ENCODE assay signal across 9 cellular contexts in genomic region chr2:222709191-222709891, GRCh38. TPM values are rescaled to one million over a fixed set of nuclear protein-coding genes. Genes with fewer than 3 reads are reported as not detected.
DNase-seq lines count a peak whose midpoint lies in the region; ATAC-seq and TF ChIP-seq lines count a peak whose summit lies in the region.
"Had no signal": no experiment of that assay in that cellular context is flagged by ENCODE, and none has a peak within 500 bp of the region (broad histone marks: within the 10 kb centered on the region; RNA-seq: fewer than 3 reads in every experiment).

No MANE protein-coding gene starts in this region.

- no peaks in the 10 kb centered on the region for H3K9me3 Mint-ChIP-seq in nephron
- H3K9me3 Mint-ChIP-seq: memory B cell had no signal

- no peaks in the 10 kb centered on the region for H3F3A ChIP-seq in SU-DHL-6 (ENCODE audit: insufficient read depth)

- BruUV-seq in A673 (replicated peaks; lab: Mats Ljungman, UMichigan): TSS peak; percentile 95

- H3K79me2 ChIP-seq in SU-DHL-6 (ENCODE audit: insufficient read depth, low read length): no peaks in the 10 kb centered on the region

- H3K27ac ChIP-seq in A673 (ENCODE audit: low read depth, low read length, poor library complexity, severe bottlenecking): peak overlapping the region; percentile 82
- no peak overlapping the region for H3K27ac ChIP-seq in SU-DHL-6 (ENCODE audit: low read depth, low read length)

- peak; percentile 35 for ATAC-seq in GM18870 (IDR thresholded peaks at IDR 0.05; ENCODE audit: unreplicated experiment)
- ATAC-seq in HG03460 (IDR thresholded peaks at IDR 0.05; ENCODE audit: unreplicated experiment): peak; percentile 63

- H3K27me3 Mint-ChIP-seq in nephron (ENCODE audit: low read depth): no peaks in the 10 kb centered on the region

- no peak overlapping the region for H3K9ac ChIP-seq in SU-DHL-6 (ENCODE audit: low read length)

- H3K9me3 ChIP-seq in A673 (ENCODE audit: low read depth, low read length, poor library complexity, severe bottlenecking) (no peaks in the 10 kb centered on the region), SU-DHL-6 (ENCODE audit: insufficient read depth, low read length) (no peaks in the 10 kb centered on the region)

- peak overlapping the region; percentile 31 for H2AFZ ChIP-seq in SU-DHL-6 (ENCODE audit: low read depth, low read length, severe bottlenecking)

- no peak overlapping the region for H3K4me2 ChIP-seq in SU-DHL-6 (ENCODE audit: low read depth, low read length, poor library complexity, severe bottlenecking)

- H3K36me3 ChIP-seq in A673 (ENCODE audit: insufficient read depth, low read length, poor library complexity, severe bottlenecking) (no peaks in the 10 kb centered on the region), SU-DHL-6 (ENCODE audit: low read length) (no peaks in the 10 kb centered on the region)

- H3K9me2 ChIP-seq in SU-DHL-6 (replicated peaks; ENCODE audit: insufficient read depth, low read length): no peaks in the 10 kb centered on the region

- peaks cover 24% of the 10 kb centered on the region for H3K4me1 ChIP-seq in A673 (ENCODE audit: insufficient read depth, low read length, poor library complexity, severe bottlenecking)

- H3K36me3 Mint-ChIP-seq in nephron (ENCODE audit: low read depth): no peaks in the 10 kb centered on the region
- H3K36me3 Mint-ChIP-seq: memory B cell had no signal

- H3K4me3 Mint-ChIP-seq in nephron: peak overlapping the region; percentile 3 to 68 (median 51)
- H3K4me3 Mint-ChIP-seq: memory B cell had no signal

- H3K27me3 ChIP-seq in A673 (replicated peaks; ENCODE audit: insufficient read depth, low read depth, low read length, poor library complexity) (no peaks in the 10 kb centered on the region), SU-DHL-6 (ENCODE audit: low read length) (no peaks in the 10 kb centered on the region)

- no peaks in the 10 kb centered on the region for H4K20me1 ChIP-seq in SU-DHL-6 (ENCODE audit: low read depth, low read length)

- DNase-seq in A673 (ENCODE audit: low spot score) (peak; percentile 94), fibroblast of gingiva (ENCODE audit: low read depth) (peak; percentile 96), NCI-H187 (lab: John Stamatoyannopoulos, UW) (no peak), activated T-cell treated with anti-CD3 and anti-CD28 coated beads for 4 hours (no peak)

- intact Hi-C loops in A673 (cut with micrococcal nuclease; ENCODE audit: unreplicated experiment): loop anchor here (5.0 kb wide), 2 partner anchors 153 to 243 kb away; partner anchors contain the start of gene ACSL3

- POLR2A ChIA-PET in A673 (lab: Charles Lee; ENCODE audit: low non-redundant PET): interaction anchor here (0.5 to 0.6 kb wide), 2 partner anchors 23 to 106 kb away, joined by 3 read pairs; no protein-coding TSS in a partner anchor

- H3K4me1 Mint-ChIP-seq in nephron: peaks cover 19% of the 10 kb centered on the region

- H3K4me3 ChIP-seq in A673 (ENCODE audit: low read depth, low read length, poor library complexity, severe bottlenecking) (peak overlapping the region; percentile 19), SU-DHL-6 (ENCODE audit: insufficient read depth, low read length, poor library complexity, severe bottlenecking) (no peak overlapping the region)

- CTCF ChIA-PET in A673 (lab: Charles Lee): interaction anchor here (0.6 to 3.4 kb wide), 5 partner anchors 19 to 373 kb away, joined by 3 to 25 read pairs (median 6); no protein-coding TSS in a partner anchor

- peak overlapping the region; percentile 58 to 90 (median 64) for H3K27ac Mint-ChIP-seq in nephron
- H3K27ac Mint-ChIP-seq: memory B cell had no signal

- no peak for TF ChIP-seq CTCF in A673 (conservative IDR thresholded peaks at IDR 0.05; ENCODE audit: low read depth, low read length)
- no peak for TF ChIP-seq CTCF in SU-DHL-6 (IDR thresholded peaks at IDR 0.05; ENCODE audit: insufficient read depth, low read length, poor library complexity, severe bottlenecking)
- no peak for TF ChIP-seq CTCF in nephron (IDR thresholded peaks at IDR 0.05; ENCODE audit: unreplicated experiment in 3 of 3)

RNA-seq across cellular contexts. Expression of gene MOGAT1, which starts 37.9 kb away (rescaled TPM):
- not detected in 2 replicates for total RNA-seq in A673 (2021)

RNA-seq across cellular contexts. Expression of gene FARSB, which starts 53.4 kb away (rescaled TPM):
- total RNA-seq in A673 (2021): 70.3 and 72.1 TPM in 2 replicates

Comparison
In these comparisons a context has a peak if more than half of its experiments do, and no peak if none do; other contexts are left out.
1. DNase-seq: peak in A673 (single experiment) and fibroblast of gingiva (single experiment); none in NCI-H187 (0 of 2) and activated T-cell treated with anti-CD3 and anti-CD28 coated beads for 4 hours (single experiment).